4 cellular contexts compared by ENCODE assay signal in genomic region chr15:55505407-55505806, GRCh38. TPM values are rescaled to one million over a fixed set of nuclear protein-coding genes. Genes with fewer than 3 reads are reported as not detected.
"Had no signal": no experiment of that assay in that cellular context is flagged by ENCODE, and none has a peak within 500 bp of the region (broad histone marks: within the 10 kb centered on the region; RNA-seq: fewer than 3 reads in every experiment).

No MANE protein-coding gene starts in this region.

RNA-seq across cellular contexts. Expression of gene DNAAF4, which starts 2.6 kb away (rescaled TPM):
- total RNA-seq: activated naive CD8-positive, alpha-beta T cell treated with anti-CD3 and anti-CD28 coated beads, Interleukin-2, amount 10 ng/mL, durations not matched to agents 7 days and 5 days; activated T-helper 1 cell treated with anti-CD3 and anti-CD28 coated beads, Interleukin-12 subunit alpha, Interleukin-12 subunit beta, Interleukin-2, Interleukin-4 antibody, amounts not matched to agents 30 ng/mL and 10 ng/mL and 1 ng/mL, durations not matched to agents 14 hours and 24 hours and 36 hours; activated T-helper 17 cell treated with anti-CD3 and anti-CD28 coated beads, Interleukin-2, amount 50 U/mL, for 72 hours; ascending aorta had no signal
